Comparison of ENCODE assay signal across 9 cellular contexts in the genomic region with DNA sequence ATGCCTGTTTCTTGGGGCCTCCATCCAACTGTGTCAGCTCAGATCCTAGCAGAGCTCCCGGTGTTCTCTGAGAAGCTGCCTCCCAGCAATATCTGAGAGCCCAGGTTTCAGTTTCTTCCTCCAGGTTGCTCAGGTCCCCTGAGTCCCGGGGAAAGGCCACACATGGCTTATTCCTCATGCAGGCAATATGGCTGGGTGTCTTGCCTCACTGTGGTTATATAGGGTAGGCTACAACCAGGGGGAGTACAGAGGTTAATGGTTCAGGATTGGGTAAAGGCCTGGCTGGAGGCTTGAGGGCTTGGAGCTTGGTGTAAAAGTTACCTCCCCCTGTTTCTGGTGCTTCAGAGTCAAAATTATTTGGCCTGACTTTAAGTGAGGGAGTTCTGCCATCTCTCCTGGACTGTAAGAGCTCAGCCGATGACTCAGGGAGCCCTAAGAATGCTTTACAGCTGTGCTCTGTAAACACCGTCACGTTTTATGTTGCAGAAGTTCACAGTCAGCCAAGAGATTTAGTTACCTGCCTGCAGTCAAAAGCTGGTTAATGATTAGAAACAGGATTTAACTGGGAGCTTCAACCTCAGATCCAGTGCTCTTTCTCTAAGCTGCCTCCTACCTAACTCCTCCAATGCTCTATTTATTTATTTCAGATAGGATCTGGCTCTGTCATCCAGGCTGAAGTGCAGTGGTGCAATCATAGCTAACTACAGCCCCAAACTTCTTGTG. TPM values are rescaled to one million over a fixed set of nuclear protein-coding genes. Genes with fewer than 3 reads are reported as not detected.
A peak's percentile ranks its signal among the peaks of the same experiment; 100 is the strongest.
DNase-seq lines count a peak whose midpoint lies in the region; ATAC-seq, FAIRE-seq and TF ChIP-seq lines count a peak whose summit lies in the region.
"Had no signal": no experiment of that assay in that cellular context is flagged by ENCODE, and none has a peak within 500 bp of the region (broad histone marks: within the 10 kb centered on the region; RNA-seq: fewer than 3 reads in every experiment).

No MANE protein-coding gene starts in this region.

- H2AFZ ChIP-seq in GM12878 (ENCODE audit: control insufficient read depth, low read depth, low read length): peak overlapping the region; percentile 71

- TF ChIP-seq POLR2A in GM12878 (IDR thresholded peaks at IDR 0.05; ENCODE audit: low read depth, low read length) (no peak), right lobe of liver (IDR thresholded peaks at IDR 0.05) (no peak)

- BruUV-seq in GM12878 (replicated peaks; lab: Mats Ljungman, UMichigan): no TSS peak

- no peaks in the 10 kb centered on the region for H3K9me3 Mint-ChIP-seq in activated naive CD8-positive, alpha-beta T cell treated with anti-CD3 and anti-CD28 coated beads, Interleukin-2, amount 50 U/mL, for 24 hours
- no peaks in the 10 kb centered on the region for H3K9me3 Mint-ChIP-seq in activated naive CD8-positive, alpha-beta T cell treated with anti-CD3 and anti-CD28 coated beads for 36 hours
- no peaks in the 10 kb centered on the region for H3K9me3 Mint-ChIP-seq in stimulated activated memory B cell treated with anti-CD40 and anti-IgM and Interleukin-4, amounts not matched to agents 10 μg/mL and 1 μg/mL and 100 μg/mL, for 72 hours

- no peak for TF ChIP-seq RAD21 in GM12878 (IDR thresholded peaks at IDR 0.05; ENCODE audit: insufficient read depth, low read depth, low read length)

- no peaks in the 10 kb centered on the region for H3K4me1 Mint-ChIP-seq in activated naive CD8-positive, alpha-beta T cell treated with anti-CD3 and anti-CD28 coated beads, Interleukin-2, amount 50 U/mL, for 24 hours
- H3K4me1 Mint-ChIP-seq in activated naive CD8-positive, alpha-beta T cell treated with anti-CD3 and anti-CD28 coated beads for 36 hours: no peaks in the 10 kb centered on the region
- no peaks in the 10 kb centered on the region for H3K4me1 Mint-ChIP-seq in stimulated activated memory B cell treated with anti-CD40 and anti-IgM and Interleukin-4, amounts not matched to agents 10 μg/mL and 1 μg/mL and 100 μg/mL, for 72 hours

- SMC1A ChIA-PET in GM12878 (lab: Charles Lee; ENCODE audit: uncharacterized antibody, unreplicated experiment): interaction anchor here (0.7 to 3.2 kb wide), 27 partner anchors 8 to 538 kb away, joined by 3 to 17 read pairs (median 4); no protein-coding TSS in a partner anchor

- H3K4me1 ChIP-seq in GM12878 (ENCODE audit: control insufficient read depth, insufficient read depth, low read length) (peaks cover 11% of the 10 kb centered on the region), right lobe of liver (peaks cover 0 to 10% (median 4%) of the 10 kb centered on the region in 4 donors), aorta (ENCODE audit: control insufficient read depth in 1 of 2, insufficient read depth in 2 of 2, low read length in 2 of 2) (peaks cover 0 to 2% of the 10 kb centered on the region in 2 donors)

- H3K4me3 Mint-ChIP-seq in activated naive CD8-positive, alpha-beta T cell treated with anti-CD3 and anti-CD28 coated beads, Interleukin-2, amount 50 U/mL, for 24 hours: no peak overlapping the region
- H3K4me3 Mint-ChIP-seq in activated naive CD8-positive, alpha-beta T cell treated with anti-CD3 and anti-CD28 coated beads for 36 hours: no peak overlapping the region
- H3K4me3 Mint-ChIP-seq in stimulated activated memory B cell treated with anti-CD40 and anti-IgM and Interleukin-4, amounts not matched to agents 10 μg/mL and 1 μg/mL and 100 μg/mL, for 72 hours: no peak overlapping the region

- no peaks in the 10 kb centered on the region for H3K27me3 Mint-ChIP-seq in activated naive CD8-positive, alpha-beta T cell treated with anti-CD3 and anti-CD28 coated beads, Interleukin-2, amount 50 U/mL, for 24 hours
- H3K27me3 Mint-ChIP-seq in activated naive CD8-positive, alpha-beta T cell treated with anti-CD3 and anti-CD28 coated beads for 36 hours: no peaks in the 10 kb centered on the region
- H3K27me3 Mint-ChIP-seq in stimulated activated memory B cell treated with anti-CD40 and anti-IgM and Interleukin-4, amounts not matched to agents 10 μg/mL and 1 μg/mL and 100 μg/mL, for 72 hours: no peaks in the 10 kb centered on the region

- no peaks in the 10 kb centered on the region for H3K79me2 ChIP-seq in GM12878 (ENCODE audit: control insufficient read depth, insufficient read depth, low read length)

- CTCF ChIA-PET in GM12878 (lab: Yijun Ruan, JAX): interaction anchor here (0.6 to 4.3 kb wide), 35 partner anchors 8 to 449 kb away, joined by 3 to 63 read pairs (median 5); partner anchors contain the start of gene UBAP2

- no peak overlapping the region for H3K4me2 ChIP-seq in GM12878 (ENCODE audit: control insufficient read depth, insufficient read depth)

- RAD21 ChIA-PET in GM12878 (lab: Charles Lee; ENCODE audit: unreplicated experiment): interaction anchor here (0.7 to 2.2 kb wide), 12 partner anchors 20 to 449 kb away, joined by 3 to 10 read pairs (median 3); partner anchors contain the start of gene UBAP2

- no peaks in the 10 kb centered on the region for H3K36me3 ChIP-seq in GM12878 (ENCODE audit: control insufficient read depth in 2 of 2, insufficient read depth in 2 of 2, low read length in 1 of 2)
- no peaks in the 10 kb centered on the region for H3K36me3 ChIP-seq in right lobe of liver
- H3K36me3 ChIP-seq in aorta (ENCODE audit: control insufficient read depth in 1 of 2, insufficient read depth in 2 of 2, low read length in 1 of 2): no peaks in the 10 kb centered on the region

- no peak for FAIRE-seq in GM12878 (lab: Jason Lieb, UNC)

- no peak for DNase-seq in activated naive CD8-positive, alpha-beta T cell treated with anti-CD3 and anti-CD28 coated beads, Interleukin-2, amount 50 U/mL, for 24 hours
- no peak for DNase-seq in activated naive CD8-positive, alpha-beta T cell treated with anti-CD3 and anti-CD28 coated beads for 36 hours
- no peak for DNase-seq in GM12878 (ENCODE audit: low read depth, low spot score)
- peak in 2 of 3 donors; percentile 27 to 51 for DNase-seq in right lobe of liver
- peak in 1 of 2 donors; percentile 28 for DNase-seq in aorta
- no peak for DNase-seq in T-helper 2 cell
- DNase-seq: NCI-H1436 had no signal

- no peak for TF ChIP-seq EP300 in GM12878 (IDR thresholded peaks at IDR 0.05; ENCODE audit: borderline replicate concordance in 1 of 2, control insufficient read depth in 1 of 2, low read depth in 2 of 2, low read length in 2 of 2)

- TF ChIP-seq CTCF in GM12878 (IDR thresholded peaks at IDR 0.05 in 2 of 3, conservative IDR thresholded peaks at IDR 0.05 in 1 of 3; ENCODE audit: control insufficient read depth in 2 of 3, extremely low read depth in 1 of 3, insufficient read depth in 1 of 3, low read depth in 3 of 3, low read length in 3 of 3): no peak
- TF ChIP-seq CTCF in right lobe of liver (IDR thresholded peaks at IDR 0.05): no peak

- ATAC-seq in activated naive CD8-positive, alpha-beta T cell treated with anti-CD3 and anti-CD28 coated beads, Interleukin-2, amount 50 U/mL, for 24 hours: no peak
- ATAC-seq in GM12878: peak; percentile 56
- peak; percentile 92 to 93 (median 92) for ATAC-seq in right lobe of liver
- ATAC-seq in aorta (ENCODE audit: low FRiP score): peak; percentile 48
- ATAC-seq in HG03097 (IDR thresholded peaks at IDR 0.05; ENCODE audit: low FRiP score, unreplicated experiment): no peak
- no peak for ATAC-seq in stimulated activated memory B cell treated with anti-CD40 and anti-IgM and Interleukin-4, amounts not matched to agents 10 μg/mL and 1 μg/mL and 100 μg/mL, for 72 hours

- in situ Hi-C loops in GM12878 (cut with MboI): no loop called here

- H3K27ac Mint-ChIP-seq in activated naive CD8-positive, alpha-beta T cell treated with anti-CD3 and anti-CD28 coated beads, Interleukin-2, amount 50 U/mL, for 24 hours: peak overlapping the region; percentile 26
- H3K27ac Mint-ChIP-seq in activated naive CD8-positive, alpha-beta T cell treated with anti-CD3 and anti-CD28 coated beads for 36 hours: no peak overlapping the region
- no peak overlapping the region for H3K27ac Mint-ChIP-seq in stimulated activated memory B cell treated with anti-CD40 and anti-IgM and Interleukin-4, amounts not matched to agents 10 μg/mL and 1 μg/mL and 100 μg/mL, for 72 hours

- no peak overlapping the region for H3K9ac ChIP-seq in GM12878 (ENCODE audit: control insufficient read depth, insufficient read depth, low read length)

- H3K9me3 ChIP-seq in GM12878 (replicated peaks; ENCODE audit: control insufficient read depth, insufficient read depth, low read length): no peaks in the 10 kb centered on the region
- no peaks in the 10 kb centered on the region for H3K9me3 ChIP-seq in right lobe of liver
- no peaks in the 10 kb centered on the region for H3K9me3 ChIP-seq in aorta (ENCODE audit: control insufficient read depth, low read length)

- H3K4me3 ChIP-seq in GM12878: no peak overlapping the region
- H3K4me3 ChIP-seq in right lobe of liver: no peak overlapping the region
- no peak overlapping the region for H3K4me3 ChIP-seq in aorta (ENCODE audit: low read length in 2 of 2)

- no peaks in the 10 kb centered on the region for H4K20me1 ChIP-seq in GM12878 (ENCODE audit: control insufficient read depth, insufficient read depth)

- POLR2A ChIA-PET in GM12878 (lab: Charles Lee): interaction anchor here (0.5 to 0.9 kb wide), 5 partner anchors 10 to 142 kb away, joined by 3 to 9 read pairs (median 4); partner anchors contain the start of gene UBAP2

- no peaks in the 10 kb centered on the region for H3K27me3 ChIP-seq in GM12878 (replicated peaks in 1 of 2; ENCODE audit: control insufficient read depth in 2 of 2, insufficient read depth in 2 of 2, low read length in 1 of 2)
- no peaks in the 10 kb centered on the region for H3K27me3 ChIP-seq in right lobe of liver
- H3K27me3 ChIP-seq in aorta (ENCODE audit: control insufficient read depth in 1 of 2, insufficient read depth in 2 of 2, low read length in 1 of 2): no peaks in the 10 kb centered on the region

- 0 out of 2 replicates have a peak overlapping the region, but pooled peaks have one; percentile 18 for H3K27ac ChIP-seq in GM12878 (ENCODE audit: control insufficient read depth, insufficient read depth)
- H3K27ac ChIP-seq in right lobe of liver: peak overlapping the region in 2 of 3 donors; percentile 10 to 39
- peak overlapping the region in 1 of 2 donors; percentile 61 for H3K27ac ChIP-seq in aorta (ENCODE audit: low read depth in 1 of 2, low read length in 2 of 2)

- WGBS in GM12878 (ENCODE audit: insufficient coverage, insufficient replicate concordance, low lambda C conversion rate, missing lambda C conversion rate): 60% methylated on average over 5 of the region's 5 CpGs
- 20% methylated on average over 2 of the region's 5 CpGs for WGBS in right lobe of liver (ENCODE audit: insufficient coverage, low coverage, low lambda C conversion rate, missing lambda C conversion rate)
- WGBS in aorta, 2 donors: 31 to 32% methylated on average over 5 of the region's 5 CpGs

- intact Hi-C loops in GM12878 (cut with micrococcal nuclease; ENCODE audit: unreplicated experiment) (loop anchor here (5.0 kb wide), 1 partner anchor 146 kb away; no protein-coding TSS in a partner anchor), right lobe of liver (cut with DNase I) (no loop called here), aorta (cut with DNase I) (loop anchor here in 1 of 2 donors (10.0 kb wide), 1 partner anchor 148 kb away; no protein-coding TSS in a partner anchor)

- H3K36me3 Mint-ChIP-seq in activated naive CD8-positive, alpha-beta T cell treated with anti-CD3 and anti-CD28 coated beads, Interleukin-2, amount 50 U/mL, for 24 hours (ENCODE audit: low read depth): no peaks in the 10 kb centered on the region
- no peaks in the 10 kb centered on the region for H3K36me3 Mint-ChIP-seq in activated naive CD8-positive, alpha-beta T cell treated with anti-CD3 and anti-CD28 coated beads for 36 hours
- H3K36me3 Mint-ChIP-seq in stimulated activated memory B cell treated with anti-CD40 and anti-IgM and Interleukin-4, amounts not matched to agents 10 μg/mL and 1 μg/mL and 100 μg/mL, for 72 hours: no peaks in the 10 kb centered on the region

RNA-seq across cellular contexts. Expression of gene UBAP2, which starts 24.3 kb away (rescaled TPM):
- total RNA-seq in activated naive CD8-positive, alpha-beta T cell treated with anti-CD3 and anti-CD28 coated beads for 36 hours: 10 to 100 TPM; 51.5 to 54.4 TPM
- 114 and 119 TPM in 2 replicates for total RNA-seq in GM12878 (2013; cell fraction: nucleolus; rRNA removed)
- total RNA-seq in GM12878 (2014; rRNA removed) (22.0 and 22.3 TPM in 2 replicates), GM12878 (2014; rRNA removed; fragmentation: Illumina TruSeq; extraction: Trizol) (20.3 and 21.9 TPM in 2 replicates), GM12878 (2021) (45.3 and 48.2 TPM in 2 replicates), right lobe of liver (10 to 100 TPM in 5 of 6 experiments, 1 to 10 TPM in 1; 9.5 to 15.9 (median 11.4) TPM), aorta (10 to 100 TPM; 24.1 to 30.5 TPM)
- 17.8 TPM for polyA plus RNA-seq in GM12878 (2011; ENCODE audit: low read depth)
- polyA plus RNA-seq in GM12878 (2011; rRNA removed) (9.5 and 22.5 TPM in 2 replicates), GM12878 (2014; fragmentation: Illumina TruSeq; extraction: Trizol) (36.9 and 37.2 TPM in 2 replicates), GM12878 (2014; fragmentation: Nextera tagmentation; extraction: Ambion mirVana) (10 to 100 TPM in 1 of 2 experiments, 1 to 10 TPM in 1; 8.5 to 11.4 TPM), GM12878 (2014; rRNA removed) (33.7 and 36.2 TPM in 2 replicates), GM12878 (2016; fragmentation: Nextera tagmentation; extraction: Ambion mirVana) (10 to 100 TPM; 38.7 to 42.5 TPM), aorta (1 to 10 TPM; 5.3 to 7.5 TPM)
- 21.6 and 21.9 TPM in 2 replicates for polyA plus RNA-seq in GM12878 (2011; cell fraction: cytosol; rRNA removed)
- polyA plus RNA-seq in GM12878 (2011; cell fraction: nucleus; rRNA removed): 60.3 and 61.3 TPM in 2 replicates
- polyA plus RNA-seq in GM12878 (2012): 22.6 and 23.5 TPM in 2 replicates
- polyA minus RNA-seq in GM12878 (2011; rRNA and poly(A)+ RNA removed): 24.5 and 27.9 TPM in 2 replicates
- polyA minus RNA-seq in GM12878 (2011; cell fraction: cytosol; rRNA and poly(A)+ RNA removed): 11.0 and 15.0 TPM in 2 replicates
- polyA minus RNA-seq in GM12878 (2011; cell fraction: nucleus; rRNA and poly(A)+ RNA removed): 18.9 and 36.1 TPM in 2 replicates

RNA-seq across cellular contexts. Expression of gene DCAF12, which starts 53.5 kb away (rescaled TPM):
- 10 to 100 TPM; 40.2 to 43.3 TPM for total RNA-seq in activated naive CD8-positive, alpha-beta T cell treated with anti-CD3 and anti-CD28 coated beads for 36 hours
- 14.6 and 19.9 TPM in 2 replicates for total RNA-seq in GM12878 (2013; cell fraction: nucleolus; rRNA removed)
- total RNA-seq in GM12878 (2014; rRNA removed) (20.8 and 21.4 TPM in 2 replicates), GM12878 (2014; rRNA removed; fragmentation: Illumina TruSeq; extraction: Trizol) (28.7 and 30.5 TPM in 2 replicates), GM12878 (2021) (35.5 and 37.5 TPM in 2 replicates), right lobe of liver (10 to 100 TPM; 14.9 to 21.0 (median 17.5) TPM), aorta (10 to 100 TPM; 20.6 to 35.2 TPM)
- polyA plus RNA-seq in GM12878 (2011; ENCODE audit: low read depth): 12.5 TPM
- polyA plus RNA-seq in GM12878 (2011; rRNA removed) (48.2 and 57.6 TPM in 2 replicates), GM12878 (2014; fragmentation: Illumina TruSeq; extraction: Trizol) (45.1 and 51.5 TPM in 2 replicates), GM12878 (2014; fragmentation: Nextera tagmentation; extraction: Ambion mirVana) (10 to 100 TPM; 11.7 TPM), GM12878 (2014; rRNA removed) (32.6 and 33.7 TPM in 2 replicates), GM12878 (2016; fragmentation: Nextera tagmentation; extraction: Ambion mirVana) (10 to 100 TPM; 48.6 to 48.7 TPM), aorta (10 to 100 TPM; 10.2 to 14.5 TPM)
- 46.6 and 52.6 TPM in 2 replicates for polyA plus RNA-seq in GM12878 (2011; cell fraction: cytosol; rRNA removed)
- polyA plus RNA-seq in GM12878 (2011; cell fraction: nucleus; rRNA removed): 26.7 TPM in 2 replicates
- 14.3 and 21.3 TPM in 2 replicates for polyA plus RNA-seq in GM12878 (2012)
- 94.1 and 111 TPM in 2 replicates for polyA minus RNA-seq in GM12878 (2011; rRNA and poly(A)+ RNA removed)
- polyA minus RNA-seq in GM12878 (2011; cell fraction: cytosol; rRNA and poly(A)+ RNA removed): 20.1 and 22.1 TPM in 2 replicates
- 17.4 and 26.0 TPM in 2 replicates for polyA minus RNA-seq in GM12878 (2011; cell fraction: nucleus; rRNA and poly(A)+ RNA removed)

Comparison
In these comparisons a context has a peak if more than half of its experiments do, and no peak if none do; other contexts are left out.
1. ATAC-seq: peak in GM12878 (single experiment), right lobe of liver (4 of 4) and aorta (single experiment); none in activated naive CD8-positive, alpha-beta T cell treated with anti-CD3 and anti-CD28 coated beads, Interleukin-2, amount 50 U/mL, for 24 hours (single experiment), HG03097 (single experiment) and stimulated activated memory B cell treated with anti-CD40 and anti-IgM and Interleukin-4, amounts not matched to agents 10 μg/mL and 1 μg/mL and 100 μg/mL, for 72 hours (single experiment).
2. DNase-seq: peak in right lobe of liver (2 of 3); none in activated naive CD8-positive, alpha-beta T cell treated with anti-CD3 and anti-CD28 coated beads, Interleukin-2, amount 50 U/mL, for 24 hours (single experiment), activated naive CD8-positive, alpha-beta T cell treated with anti-CD3 and anti-CD28 coated beads for 36 hours (single experiment), GM12878 (single experiment) and T-helper 2 cell (0 of 5).